17 cellular contexts compared by ENCODE assay signal in the genomic region with DNA sequence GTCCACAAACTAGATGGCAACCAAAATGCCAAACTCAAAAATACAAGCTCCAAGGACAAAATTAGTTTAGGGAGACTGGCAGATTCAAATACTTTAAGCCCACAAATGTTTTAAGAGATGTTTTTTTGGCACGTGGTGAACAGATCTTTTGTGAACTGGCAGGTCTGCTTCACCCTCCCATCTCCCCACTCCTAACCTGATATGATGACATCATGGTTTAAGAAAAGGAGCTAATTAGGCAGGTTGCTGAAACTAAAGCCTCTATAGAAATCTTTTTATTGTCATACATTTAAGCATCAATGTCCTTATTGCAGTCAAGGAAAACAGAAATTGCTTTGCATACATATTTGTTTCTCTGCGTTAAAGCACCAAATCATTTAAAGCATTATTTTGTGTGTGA. TPM values are rescaled to one million over a fixed set of nuclear protein-coding genes. Genes with fewer than 3 reads are reported as not detected.
DNase-seq lines count a peak whose midpoint lies in the region; ATAC-seq, FAIRE-seq and TF ChIP-seq lines count a peak whose summit lies in the region.
"Had no signal": no experiment of that assay in that cellular context is flagged by ENCODE, and none has a peak within 500 bp of the region (broad histone marks: within the 10 kb centered on the region; RNA-seq: fewer than 3 reads in every experiment).

No MANE protein-coding gene starts in this region.

- H3K79me2 ChIP-seq in HepG2 (ENCODE audit: insufficient read depth, low read length) (peaks cover 51% of the 10 kb centered on the region), PC-9 (ENCODE audit: low read depth) (peaks cover 54% of the 10 kb centered on the region)

- ATAC-seq in HepG2 (no peak), right lobe of liver (no peak), foreskin keratinocyte (no peak)
- ATAC-seq: mucosa of descending colon had no signal

- H3K4me2 ChIP-seq in HepG2 (ENCODE audit: low read depth, low read length) = no peak overlapping the region
- no peak overlapping the region for H3K4me2 ChIP-seq in PC-9

- TF ChIP-seq EP300 in HepG2 (IDR thresholded peaks at IDR 0.05; ENCODE audit: low read depth in 2 of 2, low read length in 2 of 2) (no peak), HepG2 (CRISPR knock-in tag; IDR thresholded peaks at IDR 0.05; ENCODE audit: borderline replicate concordance) (no peak)

- H3K27me3 ChIP-seq in HepG2 (ENCODE audit: control insufficient read depth in 1 of 2, insufficient read depth in 2 of 2, low read length in 2 of 2) (no peaks in the 10 kb centered on the region), right lobe of liver (no peaks in the 10 kb centered on the region), adipocyte (replicated peaks; ENCODE audit: control insufficient read depth, insufficient read depth, low read length) (no peaks in the 10 kb centered on the region), foreskin keratinocyte (no peaks in the 10 kb centered on the region), PC-9 (ENCODE audit: insufficient read depth, low read depth) (no peaks in the 10 kb centered on the region)

- no peaks in the 10 kb centered on the region for H3K9me3 Mint-ChIP-seq in activated T-helper 2 cell treated with anti-CD3 and anti-CD28 coated beads, Interferon-gamma antibody, Interleukin-2, Interleukin-4, amounts not matched to agents 10 μg/mL and 5 μg/mL and 100 μg/mL, durations not matched to agents 14 hours and 24 hours and 36 hours
- H3K9me3 Mint-ChIP-seq: activated naive CD4-positive, alpha-beta T cell treated with anti-CD3 and anti-CD28 coated beads for 36 hours had no signal

- no peaks in the 10 kb centered on the region for H3K4me1 Mint-ChIP-seq in activated T-helper 2 cell treated with anti-CD3 and anti-CD28 coated beads, Interferon-gamma antibody, Interleukin-2, Interleukin-4, amounts not matched to agents 10 μg/mL and 5 μg/mL and 100 μg/mL, durations not matched to agents 14 hours and 24 hours and 36 hours (ENCODE audit: low read depth)

- H3K27ac Mint-ChIP-seq in activated T-helper 2 cell treated with anti-CD3 and anti-CD28 coated beads, Interferon-gamma antibody, Interleukin-2, Interleukin-4, amounts not matched to agents 10 μg/mL and 5 μg/mL and 100 μg/mL, durations not matched to agents 14 hours and 24 hours and 36 hours = no peak overlapping the region
- H3K27ac Mint-ChIP-seq: activated naive CD4-positive, alpha-beta T cell treated with anti-CD3 and anti-CD28 coated beads for 36 hours had no signal

- 0 out of 2 replicates have a peak overlapping the region, but pooled peaks have one; percentile 4 for H3K9ac ChIP-seq in HepG2 (ENCODE audit: insufficient read depth, low read depth, low read length)
- H3K9ac ChIP-seq in adipocyte (ENCODE audit: low read length) = peak overlapping the region; percentile 94

- BruUV-seq in HepG2 (replicated peaks; lab: Mats Ljungman, UMichigan) (no TSS peak), PC-9 (replicated peaks; lab: Mats Ljungman, UMichigan) (no TSS peak)

- H4K20me1 ChIP-seq in HepG2 (ENCODE audit: insufficient read depth, low read length) (no peaks in the 10 kb centered on the region), PC-9 (ENCODE audit: insufficient read depth) (no peaks in the 10 kb centered on the region; the same call in 1 of the 2 replicates)

- no peak overlapping the region for H3K4me3 ChIP-seq in HepG2 (replicated peaks in 1 of 3; ENCODE audit: insufficient read depth in 1 of 3, low read depth in 2 of 3, low read length in 3 of 3)
- no peak overlapping the region for H3K4me3 ChIP-seq in right lobe of liver
- H3K4me3 ChIP-seq in adipocyte (ENCODE audit: low read length) = peak overlapping the region; percentile 92
- H3K4me3 ChIP-seq in PC-9 = no peak overlapping the region
- H3K4me3 ChIP-seq: mucosa of descending colon had no signal

- DNase-seq in HepG2 (ENCODE audit: low spot score) (no peak), right lobe of liver (no peak), adipocyte (ENCODE audit: low read depth) (no peak), foreskin keratinocyte (no peak), NCI-H524 (lab: John Stamatoyannopoulos, UW) (no peak), amygdala (lab: John Stamatoyannopoulos, UW) (no peak), PC-9 (no peak)
- no peak for DNase-seq in activated T-helper 2 cell treated with anti-CD3 and anti-CD28 coated beads, Interferon-gamma antibody, Interleukin-2, Interleukin-4, amounts not matched to agents 10 μg/mL and 5 μg/mL and 100 μg/mL, durations not matched to agents 14 hours and 24 hours and 36 hours (ENCODE audit: low spot score)
- DNase-seq: activated CD4-positive, alpha-beta T cell treated with anti-CD3 and anti-CD28 coated beads for 1 hour; activated naive CD4-positive, alpha-beta T cell treated with anti-CD3 and anti-CD28 coated beads for 36 hours; Caco-2; GF-D8; hypothalamus; mucosa of descending colon; OCI-M1; T-helper 9 cell had no signal

- peaks cover 17% of the 10 kb centered on the region for H3K27me3 Mint-ChIP-seq in activated T-helper 2 cell treated with anti-CD3 and anti-CD28 coated beads, Interferon-gamma antibody, Interleukin-2, Interleukin-4, amounts not matched to agents 10 μg/mL and 5 μg/mL and 100 μg/mL, durations not matched to agents 14 hours and 24 hours and 36 hours (ENCODE audit: low read depth)

- H3K9me3 ChIP-seq in HepG2 (ENCODE audit: low read length) = no peaks in the 10 kb centered on the region
- H3K9me3 ChIP-seq in right lobe of liver = no peaks in the 10 kb centered on the region
- H3K9me3 ChIP-seq in adipocyte (ENCODE audit: control insufficient read depth, low read length) = no peaks in the 10 kb centered on the region
- no peaks in the 10 kb centered on the region for H3K9me3 ChIP-seq in PC-9 (ENCODE audit: insufficient read depth, low read depth)
- H3K9me3 ChIP-seq: Caco-2, mucosa of descending colon had no signal

- H3K4me1 ChIP-seq in HepG2 (ENCODE audit: insufficient read depth, low read length) (peaks cover 63% of the 10 kb centered on the region), right lobe of liver (peaks cover 0 to 31% (median 3%) of the 10 kb centered on the region in 4 donors), adipocyte (ENCODE audit: control insufficient read depth, insufficient read depth, low read length) (peaks cover 39% of the 10 kb centered on the region), foreskin keratinocyte (peaks cover 19% of the 10 kb centered on the region), PC-9 (replicated peaks; ENCODE audit: insufficient read depth) (peaks cover 19% of the 10 kb centered on the region)

- CTCF ChIA-PET in HepG2 (lab: Yijun Ruan, JAX; ENCODE audit: low intra/inter-chr PET ratio, low total read pairs) = no interaction called here
- CTCF ChIA-PET in PC-9 (lab: Charles Lee) = interaction anchor here (0.8 kb wide), 1 partner anchor 27 kb away, joined by 3 read pairs; no protein-coding TSS in a partner anchor

- TF ChIP-seq CTCF in HepG2 (CRISPR knock-in tag; IDR thresholded peaks at IDR 0.05) = no peak
- TF ChIP-seq CTCF in right lobe of liver (IDR thresholded peaks at IDR 0.05) = no peak
- no peak for TF ChIP-seq CTCF in foreskin keratinocyte (conservative IDR thresholded peaks at IDR 0.05)
- TF ChIP-seq CTCF in PC-9 (conservative IDR thresholded peaks at IDR 0.05) = no peak

- H2AFZ ChIP-seq in HepG2 (ENCODE audit: low read length) = no peak overlapping the region
- no peak overlapping the region for H2AFZ ChIP-seq in PC-9

- intact Hi-C loops in HepG2 (cut with micrococcal nuclease; ENCODE audit: unreplicated experiment) = no loop called here
- intact Hi-C loops in right lobe of liver (cut with DNase I) = no loop called here
- intact Hi-C loops in activated T-helper 2 cell treated with anti-CD3 and anti-CD28 coated beads, Interferon-gamma antibody, Interleukin-2, Interleukin-4, amounts not matched to agents 10 μg/mL and 5 μg/mL and 100 μg/mL, durations not matched to agents 14 hours and 24 hours and 36 hours (cut with micrococcal nuclease) = no loop called here
- intact Hi-C loops in PC-9 (cut with micrococcal nuclease; ENCODE audit: unreplicated experiment) = no loop called here

- no peak for TF ChIP-seq POLR2A in HepG2 (IDR thresholded peaks at IDR 0.05; ENCODE audit: insufficient read depth in 1 of 2, low read depth in 2 of 2, low read length in 2 of 2)
- no peak for TF ChIP-seq POLR2A in right lobe of liver (IDR thresholded peaks at IDR 0.05)

- POLR2A ChIA-PET in HepG2 (lab: Yijun Ruan, JAX) (no interaction called here), PC-9 (lab: Charles Lee; ENCODE audit: unreplicated experiment) (no interaction called here)

- in situ Hi-C loops in HepG2 (cut with HindIII; ENCODE audit: extremely low pct_ligation_motif_present, low pct_unique_long_range_greater_than_20kb) = no loop called here

- no peaks in the 10 kb centered on the region; the same call in 1 of the 2 replicates for H3F3A ChIP-seq in PC-9 (ENCODE audit: insufficient read depth, low read depth)

- no peak for FAIRE-seq in HepG2 (lab: Jason Lieb, UNC)
- FAIRE-seq: H1 had no signal

- H3K27ac ChIP-seq in HepG2 (ENCODE audit: extremely low read length, insufficient read depth, low read length) (no peak overlapping the region), right lobe of liver (no peak overlapping the region), foreskin keratinocyte (peak overlapping the region; percentile 96), PC-9 (no peak overlapping the region)

- no peak overlapping the region for H3K4me3 Mint-ChIP-seq in activated T-helper 2 cell treated with anti-CD3 and anti-CD28 coated beads, Interferon-gamma antibody, Interleukin-2, Interleukin-4, amounts not matched to agents 10 μg/mL and 5 μg/mL and 100 μg/mL, durations not matched to agents 14 hours and 24 hours and 36 hours (ENCODE audit: low read depth)
- H3K4me3 Mint-ChIP-seq: activated naive CD4-positive, alpha-beta T cell treated with anti-CD3 and anti-CD28 coated beads for 36 hours had no signal

- TF ChIP-seq RAD21 in HepG2 (CRISPR knock-in tag; IDR thresholded peaks at IDR 0.05) = no peak

- no peaks in the 10 kb centered on the region for H3K9me2 ChIP-seq in PC-9 (ENCODE audit: insufficient read depth)

- 99% methylated on average over 2 of the region's 2 CpGs for WGBS in HepG2 (ENCODE audit: low lambda C conversion rate)
- WGBS in right lobe of liver (ENCODE audit: insufficient coverage, low coverage, low lambda C conversion rate, missing lambda C conversion rate) = 67% methylated on average over 2 of the region's 2 CpGs

- H3K36me3 ChIP-seq in HepG2 (replicated peaks in 1 of 2; ENCODE audit: control insufficient read depth in 1 of 2, insufficient read depth in 2 of 2, low read length in 2 of 2) = no peaks in the 10 kb centered on the region
- peaks cover 0 to 18% (median 2%) of the 10 kb centered on the region in 4 donors for H3K36me3 ChIP-seq in right lobe of liver
- H3K36me3 ChIP-seq in adipocyte (ENCODE audit: control insufficient read depth, insufficient read depth, low read length, severe bottlenecking) = peaks cover 47% of the 10 kb centered on the region
- peaks cover 15% of the 10 kb centered on the region; the same call in 1 of the 2 replicates for H3K36me3 ChIP-seq in PC-9 (ENCODE audit: low read depth)

- no peaks in the 10 kb centered on the region for H3K36me3 Mint-ChIP-seq in activated T-helper 2 cell treated with anti-CD3 and anti-CD28 coated beads, Interferon-gamma antibody, Interleukin-2, Interleukin-4, amounts not matched to agents 10 μg/mL and 5 μg/mL and 100 μg/mL, durations not matched to agents 14 hours and 24 hours and 36 hours (ENCODE audit: low read depth)

RNA-seq across cellular contexts. Expression of gene LRIG3, which starts 5.8 kb away (rescaled TPM):
- total RNA-seq in HepG2 (2016; rRNA removed; fragmentation: Illumina TruSeq; extraction: Trizol) (9.9 and 17.4 TPM in 2 replicates), right lobe of liver (10 to 100 TPM in 3 of 6 experiments, 1 to 10 TPM in 3; 4.2 to 13.3 (median 8.9) TPM), foreskin keratinocyte (25.9 TPM in 2 replicates), PC-9 (2021) (8.8 and 10.6 TPM in 2 replicates)
- total RNA-seq in HepG2 (2016; cell fraction: cytosol; rRNA removed; fragmentation: Illumina TruSeq; extraction: Trizol; ENCODE audit: low read depth) = 2.5 and 3.0 TPM in 2 replicates
- 9.0 and 13.5 TPM in 2 replicates for total RNA-seq in HepG2 (2016; cell fraction: insoluble cytoplasmic fraction; rRNA removed; fragmentation: Illumina TruSeq; extraction: Trizol)
- 5.6 and 5.9 TPM in 2 replicates for total RNA-seq in HepG2 (2016; cell fraction: membrane; rRNA removed; fragmentation: Illumina TruSeq; extraction: Trizol)
- 29.0 and 31.5 TPM in 2 replicates for total RNA-seq in HepG2 (2016; cell fraction: nucleus; rRNA removed; fragmentation: Illumina TruSeq; extraction: Trizol)
- polyA plus RNA-seq in HepG2 (2011; rRNA removed) (7.7 TPM in 2 replicates), foreskin keratinocyte (4.8 and 6.6 TPM in 2 replicates)
- 5.6 and 6.5 TPM in 2 replicates for polyA plus RNA-seq in HepG2 (2011; cell fraction: cytosol; rRNA removed)
- 6.5 and 6.7 TPM in 2 replicates for polyA plus RNA-seq in HepG2 (2011; cell fraction: nucleus; rRNA removed)
- 7.2 and 7.6 TPM in 2 replicates for polyA plus RNA-seq in HepG2 (2012)
- 0.49 and 0.58 TPM in 2 replicates for polyA plus RNA-seq in HepG2 (2016; cell fraction: cytosol; fragmentation: Illumina TruSeq; extraction: Trizol; ENCODE audit: low read depth)
- polyA plus RNA-seq in HepG2 (2016; cell fraction: insoluble cytoplasmic fraction; fragmentation: Illumina TruSeq; extraction: Trizol; ENCODE audit: low read depth) = 4.9 and 6.3 TPM in 2 replicates
- 0.96 and 1.0 TPM in 2 replicates for polyA plus RNA-seq in HepG2 (2016; cell fraction: membrane; fragmentation: Illumina TruSeq; extraction: Trizol; ENCODE audit: low read depth)
- polyA plus RNA-seq in HepG2 (2016; cell fraction: nucleus; fragmentation: Illumina TruSeq; extraction: Trizol; ENCODE audit: insufficient read depth, low read depth) = 10.9 and 12.4 TPM in 2 replicates
- polyA minus RNA-seq in HepG2 (2011; rRNA and poly(A)+ RNA removed; ENCODE audit: low replicate concordance) = 16.2 and 25.7 TPM in 2 replicates
- polyA minus RNA-seq in HepG2 (2011; cell fraction: cytosol; rRNA and poly(A)+ RNA removed) = 6.6 and 7.4 TPM in 2 replicates
- 51.0 and 58.3 TPM in 2 replicates for polyA minus RNA-seq in HepG2 (2011; cell fraction: nucleus; rRNA and poly(A)+ RNA removed)
- 0.21 TPM in 2 replicates for total RNA-seq in activated T-helper 2 cell treated with anti-CD3 and anti-CD28 coated beads, Interferon-gamma antibody, Interleukin-2, Interleukin-4, amounts not matched to agents 10 μg/mL and 5 μg/mL and 100 μg/mL, durations not matched to agents 14 hours and 24 hours and 36 hours
- total RNA-seq: activated naive CD4-positive, alpha-beta T cell treated with anti-CD3 and anti-CD28 coated beads for 36 hours had no signal
